In genomic region chr22:32564170-32565001, GRCh38 we compare ENCODE assay signal across 14 cellular contexts.
DNase-seq lines count a peak whose midpoint lies in the region; ATAC-seq and TF ChIP-seq lines count a peak whose summit lies in the region.
"Had no signal": no experiment of that assay in that cellular context is flagged by ENCODE, and none has a peak within 500 bp of the region (broad histone marks: within the 10 kb centered on the region; RNA-seq: fewer than 3 reads in every experiment).

No MANE protein-coding gene starts in this region.

- no peaks in the 10 kb centered on the region for H3K36me3 ChIP-seq in MG63
- H3K36me3 ChIP-seq: ascending aorta had no signal

- intact Hi-C loops in posterior vena cava (cut with DNase I), result loop anchor here in 1 of 2 donors (1.0 kb wide), 1 partner anchor 37 kb away; no protein-coding TSS in a partner anchor

- DNase-seq in AG20443 (ENCODE audit: low spot score) (peak; percentile 80), MG63 (peak; percentile 65), fibroblast of pulmonary artery (ENCODE audit: low read depth) (peak; percentile 23), posterior vena cava (ENCODE audit: low spot score) (peak; percentile 86), NCI-H446 treated with DMSO at 0.1 percent for 48 hours (lab: John Stamatoyannopoulos, UW) (no peak), NCI-H187 treated with DMSO at 0.1 percent for 48 hours (lab: John Stamatoyannopoulos, UW) (no peak), germinal center (ENCODE audit: low spot score) (no peak)
- DNase-seq: DND-41; hippocampal formation; NCI-H2081 treated with DMSO at 0.1 percent for 48 hours; NK-92 treated with Interleukin-12 subunit alpha and Interleukin-12 subunit beta, amount 100 ng/mL, for 24 hours had no signal

- no peaks in the 10 kb centered on the region for H3K9me3 ChIP-seq in MG63
- H3K9me3 ChIP-seq: ascending aorta had no signal

- H3K4me3 ChIP-seq in MG63 (no peak overlapping the region), fibroblast of pulmonary artery (replicated peaks; ENCODE audit: low read depth, low read length) (no peak overlapping the region)
- H3K4me3 ChIP-seq: ascending aorta, lung had no signal

- ATAC-seq in SK-N-SH treated with all-trans-retinoic acid at 6 μM for 48 hours, result no peak

- no peaks in the 10 kb centered on the region for H3K27me3 ChIP-seq in MG63
- H3K27me3 ChIP-seq: ascending aorta had no signal

- no peak for TF ChIP-seq CTCF in fibroblast of pulmonary artery (IDR thresholded peaks at IDR 0.05; ENCODE audit: low read length, missing control alignments)

TF ChIP-seq in SK-N-SH treated with all-trans-retinoic acid at 6 μM for 48 hours, 23 proteins besides CTCF, POLR2A, EP300 and RAD21:
- TF ChIP-seq ISL1 (CRISPR knock-in tag; IDR thresholded peaks at IDR 0.05) (no peak), TOX (CRISPR knock-in tag; IDR thresholded peaks at IDR 0.05; ENCODE audit: borderline replicate concordance) (no peak), PPARA (CRISPR knock-in tag; IDR thresholded peaks at IDR 0.05; ENCODE audit: borderline replicate concordance) (no peak), GLIS3 (CRISPR knock-in tag; IDR thresholded peaks at IDR 0.05) (no peak), OSR1 (CRISPR knock-in tag; IDR thresholded peaks at IDR 0.05) (no peak), ARNTL (CRISPR knock-in tag; IDR thresholded peaks at IDR 0.05; ENCODE audit: borderline replicate concordance, low read depth) (no peak), SNAI2 (CRISPR knock-in tag; IDR thresholded peaks at IDR 0.05) (no peak), ZC3H10 (CRISPR knock-in tag; IDR thresholded peaks at IDR 0.05) (no peak)

Comparison
In these comparisons a context has a peak if more than half of its experiments do, and no peak if none do; other contexts are left out.
1. DNase-seq: peak in AG20443 (single experiment), MG63 (single experiment), fibroblast of pulmonary artery (single experiment) and posterior vena cava (single experiment); none in NCI-H446 treated with DMSO at 0.1 percent for 48 hours (single experiment), NCI-H187 treated with DMSO at 0.1 percent for 48 hours (single experiment) and germinal center (single experiment).